In the genomic region with DNA sequence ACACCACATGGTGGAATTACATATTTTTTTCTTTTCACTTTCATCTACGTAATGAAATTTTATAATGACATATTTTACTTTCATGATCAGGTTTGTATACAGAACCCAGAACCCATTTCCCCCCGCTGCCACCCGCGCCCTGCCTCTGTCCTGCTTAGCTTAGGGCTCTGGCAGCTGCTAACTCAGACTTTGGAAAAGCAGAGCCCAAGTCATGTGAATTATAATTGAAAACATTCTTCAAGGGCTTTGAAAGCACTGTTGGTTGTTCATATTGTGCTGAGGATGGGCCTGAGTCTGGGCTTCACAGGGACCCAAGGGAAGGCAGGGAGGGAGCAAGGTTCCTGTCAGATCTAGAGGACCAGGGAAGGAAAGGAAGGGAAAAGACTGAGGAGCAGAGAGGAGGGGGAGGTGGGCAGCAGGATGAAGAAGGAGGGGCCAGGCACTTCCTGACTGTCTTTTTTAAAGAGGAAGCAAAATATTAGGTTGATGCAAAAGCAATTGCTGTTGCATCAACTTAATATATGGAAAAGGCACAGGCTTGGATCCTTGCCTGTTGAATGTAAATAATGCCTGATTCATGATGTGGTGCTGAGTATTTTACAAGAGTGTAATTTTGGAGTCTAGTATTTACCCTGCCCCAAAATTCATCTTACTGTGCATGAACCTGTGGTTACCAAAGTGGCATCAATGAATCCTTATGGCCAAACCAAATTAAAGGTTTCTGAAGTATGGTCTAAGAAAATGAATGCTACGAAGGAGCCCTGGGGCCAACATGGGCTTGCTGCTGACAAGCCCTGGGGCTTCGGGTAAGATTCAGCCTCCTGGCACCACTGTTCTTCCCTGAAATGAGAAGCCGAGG, we compare ENCODE assay signal across 18 cellular contexts.
A peak's percentile ranks its signal among the peaks of the same experiment; 100 is the strongest.
DNase-seq lines count a peak whose midpoint lies in the region; ATAC-seq, FAIRE-seq and TF ChIP-seq lines count a peak whose summit lies in the region.
"Had no signal": no experiment of that assay in that cellular context is flagged by ENCODE, and none has a peak within 500 bp of the region (broad histone marks: within the 10 kb centered on the region; RNA-seq: fewer than 3 reads in every experiment).

No MANE protein-coding gene starts in this region.

- intact Hi-C loops in Right ventricle myocardium superior (cut with DNase I) (no loop called here), heart left ventricle (cut with DNase I) (loop anchor here in 5 of 10 donors (5.0 to 10.0 kb wide), 3 partner anchors 65 to 138 kb away; a partner anchor contains a TSS), sigmoid colon (cut with DNase I) (no loop called here), CD14-positive monocyte (cut with micrococcal nuclease) (no loop called here)

- H4K8ac ChIP-seq in H1 (ENCODE audit: extremely low read depth, insufficient read depth, low read length): no peak overlapping the region

- H3K27me3 Mint-ChIP-seq in CD14-positive monocyte (ENCODE audit: low read depth in 3 of 3): peaks cover 0 to 4% (median 0%) of the 10 kb centered on the region in 3 donors
- H3K27me3 Mint-ChIP-seq: activated naive CD8-positive, alpha-beta T cell treated with anti-CD3 and anti-CD28 coated beads, Interleukin-2, amount 10 ng/mL, durations not matched to agents 7 days and 5 days had no signal

- DNase-seq in Right ventricle myocardium superior (no peak), heart left ventricle (no peak), NB4 (ENCODE audit: low read depth) (peak; percentile 6), H1 (ENCODE audit: low read depth in 1 of 2, low spot score in 2 of 2) (no peak), sigmoid colon (no peak), A172 (ENCODE audit: low spot score) (no peak), SK-N-DZ (ENCODE audit: low spot score) (no peak), CD14-positive monocyte (ENCODE audit: low spot score) (no peak)
- DNase-seq: activated CD4-positive, CD25-positive, alpha-beta regulatory T cell treated with anti-CD3 and anti-CD28 coated beads, Interleukin-2, amount 50 U/mL, for 72 hours; activated naive CD8-positive, alpha-beta T cell treated with anti-CD3 and anti-CD28 coated beads, Interleukin-2, amount 10 ng/mL, durations not matched to agents 7 days and 5 days; cortex of kidney; foreskin melanocyte; left lung; NCI-H446; SHP77; stomach had no signal

- no peaks in the 10 kb centered on the region for H3K36me3 ChIP-seq in heart left ventricle
- no peaks in the 10 kb centered on the region for H3K36me3 ChIP-seq in H1 (ENCODE audit: control insufficient read depth in 2 of 4, insufficient read depth in 4 of 4, low read length in 3 of 4)
- no peaks in the 10 kb centered on the region for H3K36me3 ChIP-seq in sigmoid colon
- H3K36me3 ChIP-seq: left lung, stomach had no signal

- H3K27me3 ChIP-seq in heart left ventricle (no peaks in the 10 kb centered on the region), H1 (replicated peaks in 1 of 4; ENCODE audit: control insufficient read depth in 3 of 4, extremely low read depth in 1 of 4, insufficient read depth in 3 of 4, low read length in 3 of 4) (no peaks in the 10 kb centered on the region), sigmoid colon (no peaks in the 10 kb centered on the region)
- H3K27me3 ChIP-seq: left lung, stomach had no signal

- no peak overlapping the region for H2AFZ ChIP-seq in H1 (ENCODE audit: low read length)

- H3K4me2 ChIP-seq in H1 (ENCODE audit: insufficient read depth in 1 of 2, low read depth in 2 of 2, low read length in 2 of 2): no peak overlapping the region; a peak in 1 of 4 replicates

- 63 to 78% (median 76%) methylated on average over 7 of the region's 7 CpGs for whole genome bisulfite sequencing in heart left ventricle, 4 donors
- 88% methylated on average over 7 of the region's 7 CpGs; no CpG with 5 or more reads in 1 of the 2 experiments for WGBS in H1 (ENCODE audit: extremely low coverage in 1 of 2, insufficient coverage in 1 of 2, insufficient read length in 1 of 2, insufficient replicate concordance in 2 of 2, low coverage in 1 of 2, low lambda C conversion rate in 2 of 2, missing lambda C conversion rate in 1 of 2), 2 experiments
- 83 to 88% methylated on average over 7 of the region's 7 CpGs for WGBS in sigmoid colon, 2 donors

- no peak overlapping the region for H2BK15ac ChIP-seq in H1 (ENCODE audit: low read length)

- ATAC-seq in Right ventricle myocardium superior (ENCODE audit: poor library complexity) (peak; percentile 17), heart left ventricle (no peak)
- ATAC-seq: activated T-helper 17 cell treated with anti-CD3 and anti-CD28 coated beads, Interleukin-2, amount 50 U/mL, for 72 hours; left lung had no signal

- peaks cover 0 to 41% (median 16%) of the 10 kb centered on the region in 12 donors for H3K4me1 ChIP-seq in heart left ventricle
- H3K4me1 ChIP-seq in H1 (replicated peaks in 1 of 4; ENCODE audit: control insufficient read depth in 3 of 4, insufficient read depth in 4 of 4, low read length in 3 of 4): peaks cover 0 to 6% (median 3%) of the 10 kb centered on the region in 4 experiments; a peak in 3 of 7 replicates
- H3K4me1 ChIP-seq in sigmoid colon: peaks cover 2 to 65% (median 51%) of the 10 kb centered on the region in 4 donors
- H3K4me1 ChIP-seq: left lung had no signal

- H3K79me2 ChIP-seq in H1 (ENCODE audit: control insufficient read depth in 1 of 2, insufficient read depth in 2 of 2, low read length in 2 of 2): no peaks in the 10 kb centered on the region

- no peaks in the 10 kb centered on the region for H4K20me1 ChIP-seq in H1 (replicated peaks in 1 of 2; ENCODE audit: control insufficient read depth in 1 of 2, insufficient read depth in 2 of 2, low read length in 2 of 2)

- no peak overlapping the region for H3K14ac ChIP-seq in H1 (ENCODE audit: insufficient read length)

- H3K27ac Mint-ChIP-seq in CD14-positive monocyte: no peak overlapping the region
- H3K27ac Mint-ChIP-seq: activated naive CD8-positive, alpha-beta T cell treated with anti-CD3 and anti-CD28 coated beads, Interleukin-2, amount 10 ng/mL, durations not matched to agents 7 days and 5 days; activated T-helper 17 cell treated with anti-CD3 and anti-CD28 coated beads, Interleukin-2, amount 50 U/mL, for 72 hours had no signal

- no peak for TF ChIP-seq RAD21 in H1 (IDR thresholded peaks at IDR 0.05 in 1 of 2, conservative IDR thresholded peaks at IDR 0.05 in 1 of 2; ENCODE audit: low read depth in 2 of 2, low read length in 2 of 2)

- no peak overlapping the region for H3K9ac ChIP-seq in H1 (replicated peaks in 1 of 4; ENCODE audit: extremely low read depth in 1 of 4, low read depth in 3 of 4, low read length in 3 of 4)

- 0 out of 2 replicates have a peak overlapping the region, but pooled peaks have one; percentile 42 for H2BK5ac ChIP-seq in H1 (ENCODE audit: low read depth, low read length)

- no peaks in the 10 kb centered on the region for H3K4me1 Mint-ChIP-seq in CD14-positive monocyte
- H3K4me1 Mint-ChIP-seq: activated naive CD8-positive, alpha-beta T cell treated with anti-CD3 and anti-CD28 coated beads, Interleukin-2, amount 10 ng/mL, durations not matched to agents 7 days and 5 days; activated T-helper 17 cell treated with anti-CD3 and anti-CD28 coated beads, Interleukin-2, amount 50 U/mL, for 72 hours had no signal

- no peak overlapping the region for H2BK20ac ChIP-seq in H1 (ENCODE audit: low read length)

- no peak for FAIRE-seq in H1 (lab: Jason Lieb, UNC)
- FAIRE-seq: endothelial cell of umbilical vein had no signal

- no peak overlapping the region for H3K56ac ChIP-seq in H1 (replicated peaks; ENCODE audit: insufficient read length, low read depth, low read length)

- H2AK5ac ChIP-seq in H1 (ENCODE audit: low read depth, low read length): no peak overlapping the region

- no peak overlapping the region for H3K4me3 ChIP-seq in heart left ventricle
- H3K4me3 ChIP-seq in NB4 (ENCODE audit: low read depth, low read length): no peak overlapping the region
- H3K4me3 ChIP-seq in H1 (ENCODE audit: extremely low read depth in 1 of 4, insufficient read depth in 2 of 4, low read depth in 3 of 4, low read length in 4 of 4): no peak overlapping the region
- H3K4me3 ChIP-seq in sigmoid colon: no peak overlapping the region
- H3K4me3 ChIP-seq: left lung, stomach had no signal

- no peak overlapping the region for H3K4me3 Mint-ChIP-seq in CD14-positive monocyte
- H3K4me3 Mint-ChIP-seq: activated naive CD8-positive, alpha-beta T cell treated with anti-CD3 and anti-CD28 coated beads, Interleukin-2, amount 10 ng/mL, durations not matched to agents 7 days and 5 days; activated T-helper 17 cell treated with anti-CD3 and anti-CD28 coated beads, Interleukin-2, amount 50 U/mL, for 72 hours had no signal

- no peaks in the 10 kb centered on the region for H3K9me3 Mint-ChIP-seq in CD14-positive monocyte
- H3K9me3 Mint-ChIP-seq: activated naive CD8-positive, alpha-beta T cell treated with anti-CD3 and anti-CD28 coated beads, Interleukin-2, amount 10 ng/mL, durations not matched to agents 7 days and 5 days; activated T-helper 17 cell treated with anti-CD3 and anti-CD28 coated beads, Interleukin-2, amount 50 U/mL, for 72 hours had no signal

- no peak overlapping the region for H4K5ac ChIP-seq in H1 (ENCODE audit: insufficient read length, low read depth, low read length)

- H3K9me3 ChIP-seq in heart left ventricle (no peaks in the 10 kb centered on the region), H1 (ENCODE audit: insufficient read depth in 2 of 2, low read depth in 1 of 2, low read length in 1 of 2) (no peaks in the 10 kb centered on the region), sigmoid colon (no peaks in the 10 kb centered on the region)
- H3K9me3 ChIP-seq: left lung, stomach had no signal

- H3K4ac ChIP-seq in H1 (replicated peaks; ENCODE audit: insufficient read length, low read depth, low read length): no peak overlapping the region

- TF ChIP-seq CTCF in heart left ventricle (IDR thresholded peaks at IDR 0.05) (no peak), NB4 (IDR thresholded peaks at IDR 0.05; ENCODE audit: low read depth, low read length) (no peak), H1 (IDR thresholded peaks at IDR 0.05; ENCODE audit: control extremely low read depth in 1 of 3, insufficient read depth in 1 of 3, low read depth in 1 of 3, low read length in 3 of 3) (no peak), sigmoid colon (IDR thresholded peaks at IDR 0.05) (no peak), CD14-positive monocyte (IDR thresholded peaks at IDR 0.05) (no peak)

- no peak for TF ChIP-seq EP300 in H1 (IDR thresholded peaks at IDR 0.05; ENCODE audit: borderline replicate concordance in 1 of 2, low read depth in 2 of 2, low read length in 2 of 2)
- TF ChIP-seq EP300 in sigmoid colon (IDR thresholded peaks at IDR 0.05): no peak

- no peak overlapping the region for H3K18ac ChIP-seq in H1 (ENCODE audit: extremely low read depth, low read length)

- no peaks in the 10 kb centered on the region; the same call in 1 of the 2 replicates for H3K23me2 ChIP-seq in H1 (ENCODE audit: low read depth, low read length)

- TF ChIP-seq POLR2A in heart left ventricle (IDR thresholded peaks at IDR 0.05) (no peak), NB4 (IDR thresholded peaks at IDR 0.05; ENCODE audit: extremely low read depth, insufficient read length) (no peak), H1 (IDR thresholded peaks at IDR 0.05; ENCODE audit: control extremely low read depth in 1 of 2, low read depth in 2 of 2, low read length in 2 of 2) (no peak), sigmoid colon (IDR thresholded peaks at IDR 0.05) (no peak)

- H3K23ac ChIP-seq in H1 (ENCODE audit: insufficient read length): no peak overlapping the region

- H4K91ac ChIP-seq in H1 (replicated peaks; ENCODE audit: insufficient read length, low read length): no peak overlapping the region

- H3K79me1 ChIP-seq in H1 (ENCODE audit: low read depth, low read length): no peaks in the 10 kb centered on the region

- no peaks in the 10 kb centered on the region for H3K36me3 Mint-ChIP-seq in CD14-positive monocyte
- H3K36me3 Mint-ChIP-seq: activated naive CD8-positive, alpha-beta T cell treated with anti-CD3 and anti-CD28 coated beads, Interleukin-2, amount 10 ng/mL, durations not matched to agents 7 days and 5 days had no signal

- no peak overlapping the region for H2BK120ac ChIP-seq in H1 (replicated peaks; ENCODE audit: low read depth, low read length)

- CTCF ChIA-PET in H1 (lab: Charles Lee; ENCODE audit: partially characterized antibody): no interaction called here

- H2BK12ac ChIP-seq in H1 (ENCODE audit: low read depth, low read length): no peak overlapping the region

- POLR2A ChIA-PET in H1 (lab: Charles Lee; ENCODE audit: partially characterized antibody): interaction anchor here (0.9 kb wide), 1 partner anchor 36 kb away, joined by 5 read pairs; no protein-coding TSS in a partner anchor

- peak overlapping the region in 5 of 12 donors; percentile 24 to 71 (median 64) for H3K27ac ChIP-seq in heart left ventricle
- H3K27ac ChIP-seq in H1 (ENCODE audit: low read depth, low read length): no peak overlapping the region
- peak overlapping the region; percentile 49 to 82 (median 67) for H3K27ac ChIP-seq in sigmoid colon
- H3K27ac ChIP-seq: left lung, stomach had no signal
